In genomic region chr16:1416521-1416941, GRCh38 we compare ENCODE assay signal across 13 cellular contexts. TPM values are rescaled to one million over a fixed set of nuclear protein-coding genes. Genes with fewer than 3 reads are reported as not detected.
DNase-seq lines count a peak whose midpoint lies in the region; FAIRE-seq and TF ChIP-seq lines count a peak whose summit lies in the region.
"Had no signal": no experiment of that assay in that cellular context is flagged by ENCODE, and none has a peak within 500 bp of the region (broad histone marks: within the 10 kb centered on the region; RNA-seq: fewer than 3 reads in every experiment).

No MANE protein-coding gene starts in this region.

- peaks cover 4% of the 10 kb centered on the region; the same call in 1 of the 2 replicates for H3K36me3 ChIP-seq in HUES48 (ENCODE audit: control insufficient read depth, insufficient read depth, low read length)
- no peaks in the 10 kb centered on the region for H3K36me3 ChIP-seq in bronchial epithelial cell (ENCODE audit: control insufficient read depth, insufficient read depth, low read length)
- H3K36me3 ChIP-seq in tibial artery, result peaks cover 0 to 10% (median 0%) of the 10 kb centered on the region in 3 donors
- H3K36me3 ChIP-seq: right lobe of liver had no signal

- no peak overlapping the region for H3K4me3 ChIP-seq in HUES48 (ENCODE audit: low read depth, low read length)
- no peak overlapping the region for H3K4me3 ChIP-seq in bronchial epithelial cell (ENCODE audit: low read depth, low read length)
- H3K4me3 ChIP-seq in tibial artery, result no peak overlapping the region
- H3K4me3 ChIP-seq: right lobe of liver had no signal

- H3K27ac ChIP-seq in HUES48 (ENCODE audit: low read depth, low read length), result peak overlapping the region; percentile 5
- no peak overlapping the region for H3K27ac ChIP-seq in tibial artery
- H3K27ac ChIP-seq: right lobe of liver had no signal

- H3K4me3 Mint-ChIP-seq in progenitor cell of endocrine pancreas (ENCODE audit: low read depth), result peak overlapping the region; percentile 29

- H3K9me3 Mint-ChIP-seq in progenitor cell of endocrine pancreas (ENCODE audit: low read depth), result no peaks in the 10 kb centered on the region

- H3K36me3 Mint-ChIP-seq in progenitor cell of endocrine pancreas (ENCODE audit: insufficient read depth), result peaks cover 2% of the 10 kb centered on the region

- FAIRE-seq in bronchial epithelial cell (lab: Jason Lieb, UNC), result no peak

- in situ Hi-C loops in Caki2 (cut with HindIII; ENCODE audit: low pct_unique_long_range_greater_than_20kb, low sequenced_read_pairs), result no loop called here

- H3K9me3 ChIP-seq in HUES48 (ENCODE audit: control insufficient read depth, insufficient read depth, low read length), result no peaks in the 10 kb centered on the region
- no peaks in the 10 kb centered on the region for H3K9me3 ChIP-seq in tibial artery
- H3K9me3 ChIP-seq: right lobe of liver had no signal

- DNase-seq in Caki2 (ENCODE audit: low read depth) (peak; percentile 42), bronchial epithelial cell (ENCODE audit: low read depth) (peak; percentile 4), progenitor cell of endocrine pancreas (ENCODE audit: low spot score, unreplicated experiment) (no peak), cerebellar cortex (ENCODE audit: low spot score) (no peak), tibial artery (no peak)
- DNase-seq in stimulated activated naive CD4-positive, alpha-beta T cell treated with Interleukin-2 at 50 U/mL for 16 hours (lab: John Stamatoyannopoulos, UW), result no peak
- DNase-seq: activated CD4-positive, alpha-beta T cell treated with anti-CD3 and anti-CD28 coated beads for 4 hours; Kasumi-1; NCI-H2029 treated with DMSO at 0.1 percent for 48 hours; right lobe of liver; substantia nigra had no signal

- no peak overlapping the region for H3K9ac ChIP-seq in HUES48 (ENCODE audit: low read depth, low read length)

- H3K4me1 Mint-ChIP-seq in progenitor cell of endocrine pancreas (ENCODE audit: low read depth), result peaks cover 14% of the 10 kb centered on the region

- intact Hi-C loops in tibial artery (cut with DNase I; ENCODE audit: low total_unique reads), result no loop called here

- H3K27me3 ChIP-seq in HUES48 (ENCODE audit: control insufficient read depth, insufficient read depth, low read length) (no peaks in the 10 kb centered on the region), bronchial epithelial cell (ENCODE audit: control insufficient read depth, insufficient read depth, low read length) (no peaks in the 10 kb centered on the region), tibial artery (no peaks in the 10 kb centered on the region)
- H3K27me3 ChIP-seq: right lobe of liver had no signal

- H3K27ac Mint-ChIP-seq in progenitor cell of endocrine pancreas, result peak overlapping the region; percentile 56

- H3K27me3 Mint-ChIP-seq in progenitor cell of endocrine pancreas, result no peaks in the 10 kb centered on the region

- no peak for TF ChIP-seq CTCF in bronchial epithelial cell (IDR thresholded peaks at IDR 0.05; ENCODE audit: insufficient read depth, low read length, severe bottlenecking)
- no peak for TF ChIP-seq CTCF in progenitor cell of endocrine pancreas (IDR thresholded peaks at IDR 0.05; ENCODE audit: unreplicated experiment)
- no peak for TF ChIP-seq CTCF in tibial artery (IDR thresholded peaks at IDR 0.05)

- H3K4me1 ChIP-seq in HUES48 (ENCODE audit: control insufficient read depth, insufficient read depth, low read length) (0 out of 2 replicates have a peak, but pooled peaks cover 5% of the 10 kb centered on the region), tibial artery (peaks cover 0 to 48% (median 20%) of the 10 kb centered on the region in 4 donors)

RNA-seq across cellular contexts. Expression of gene UNKL, which starts 2.0 kb away (rescaled TPM):
- 40.5 and 46.1 TPM in 2 replicates for total RNA-seq in Caki2 (2014; rRNA removed; shearing (Covaris generic); ENCODE audit: low replicate concordance)
- total RNA-seq in bronchial epithelial cell (2.4 and 3.2 TPM in 2 replicates), progenitor cell of endocrine pancreas (31.5 and 33.1 TPM in 2 replicates)

RNA-seq across cellular contexts. Expression of gene UQCC4, which starts 4.0 kb away (rescaled TPM):
- total RNA-seq in Caki2 (2014; rRNA removed; shearing (Covaris generic); ENCODE audit: low replicate concordance), result 51.7 and 72.0 TPM in 2 replicates
- total RNA-seq in bronchial epithelial cell (28.4 and 30.1 TPM in 2 replicates), progenitor cell of endocrine pancreas (10.8 and 11.3 TPM in 2 replicates)

RNA-seq across cellular contexts. Expression of gene PERCC1, which starts 14.3 kb away (rescaled TPM):
- not detected in 2 replicates for total RNA-seq in Caki2 (2014; rRNA removed; shearing (Covaris generic); ENCODE audit: low replicate concordance)
- total RNA-seq in bronchial epithelial cell (not detected in 2 replicates), progenitor cell of endocrine pancreas (7.1 and 7.6 TPM in 2 replicates)
- total RNA-seq: dermis microvascular lymphatic vessel endothelial cell, right lobe of liver had no signal

RNA-seq across cellular contexts. Expression of gene CCDC154, which starts 27.8 kb away (rescaled TPM):
- not detected in 2 replicates for total RNA-seq in Caki2 (2014; rRNA removed; shearing (Covaris generic); ENCODE audit: low replicate concordance)
- under 0.01 and 0.51 TPM in 2 replicates for total RNA-seq in bronchial epithelial cell
- total RNA-seq in progenitor cell of endocrine pancreas, result 4.8 and 5.7 TPM in 2 replicates

RNA-seq across cellular contexts. Expression of gene CLCN7, which starts 58.3 kb away (rescaled TPM):
- total RNA-seq in Caki2 (2014; rRNA removed; shearing (Covaris generic); ENCODE audit: low replicate concordance), result 221 and 247 TPM in 2 replicates
- 36.6 and 46.7 TPM in 2 replicates for total RNA-seq in bronchial epithelial cell
- total RNA-seq in progenitor cell of endocrine pancreas, result 85.3 and 89.4 TPM in 2 replicates

Comparison
In these comparisons a context has a peak if more than half of its experiments do, and no peak if none do; other contexts are left out.
1. DNase-seq: peak in Caki2 (single experiment) and bronchial epithelial cell (single experiment); none in progenitor cell of endocrine pancreas (single experiment), stimulated activated naive CD4-positive, alpha-beta T cell treated with Interleukin-2 at 50 U/mL for 16 hours (single experiment), cerebellar cortex (single experiment) and tibial artery (0 of 2).